8 cellular contexts compared by ENCODE assay signal in the genomic region with DNA sequence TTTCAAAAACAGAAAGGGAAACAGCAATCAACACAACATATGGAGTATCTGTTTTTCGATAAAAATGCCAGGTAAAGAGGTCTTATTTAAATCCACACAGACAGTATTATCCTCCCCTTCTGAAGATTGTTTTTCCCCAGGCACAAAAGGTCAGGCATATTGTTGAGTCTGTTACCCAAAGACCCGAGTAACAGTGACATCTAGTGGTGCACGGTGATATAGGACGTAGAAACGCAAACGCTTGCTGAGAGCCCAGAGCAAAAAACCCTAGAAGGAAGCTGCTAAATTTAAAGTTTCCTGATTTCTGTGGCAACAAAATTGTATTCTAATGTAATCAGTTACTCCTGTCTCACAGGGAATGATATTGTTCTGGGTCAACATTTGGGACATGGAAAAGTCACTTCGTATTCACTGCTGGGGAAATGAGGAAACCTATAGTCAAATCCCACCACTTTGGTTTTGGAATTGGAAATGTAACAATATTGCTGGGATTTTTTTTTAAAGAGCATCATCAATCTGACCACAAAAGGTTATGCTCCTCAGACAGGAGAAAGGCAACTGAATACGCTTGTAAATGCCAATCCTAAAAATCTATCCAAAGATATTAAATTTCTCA.
A peak's percentile ranks its signal among the peaks of the same experiment; 100 is the strongest.
DNase-seq lines count a peak whose midpoint lies in the region; ATAC-seq, FAIRE-seq and TF ChIP-seq lines count a peak whose summit lies in the region.

No MANE protein-coding gene starts in this region.

- FAIRE-seq in frontal cortex (lab: Jason Lieb, UNC) (peak; percentile 91), urothelium cell line (lab: Jason Lieb, UNC) (peak; percentile 84)

- no peak overlapping the region for H3K27ac ChIP-seq in Karpas-422 (ENCODE audit: low read length)
- H3K27ac ChIP-seq in Peyer's patch, result no peak overlapping the region

- H3K9me3 ChIP-seq in Karpas-422 (ENCODE audit: low read length) (no peaks in the 10 kb centered on the region), Peyer's patch (no peaks in the 10 kb centered on the region)

- TF ChIP-seq POLR2A in Peyer's patch (IDR thresholded peaks at IDR 0.05), result no peak

- no peaks in the 10 kb centered on the region for H3K27me3 ChIP-seq in Karpas-422 (ENCODE audit: low read length)
- H3K27me3 ChIP-seq in Peyer's patch, result no peaks in the 10 kb centered on the region

- no peaks in the 10 kb centered on the region for H4K20me1 ChIP-seq in Karpas-422 (ENCODE audit: insufficient read depth, low read depth, low read length)

- no peak overlapping the region for H3K4me2 ChIP-seq in Karpas-422 (ENCODE audit: low read depth, low read length, poor library complexity, severe bottlenecking)

- no peaks in the 10 kb centered on the region for H3K9me2 ChIP-seq in Karpas-422 (replicated peaks; ENCODE audit: insufficient read depth, low read length)

- H3K27ac Mint-ChIP-seq in activated T-helper 17 cell treated with anti-CD3 and anti-CD28 coated beads, Interleukin-2, amount 50 U/mL, for 72 hours, result no peak overlapping the region
- H3K27ac Mint-ChIP-seq in osteocyte (ENCODE audit: unreplicated experiment), result no peak overlapping the region

- H3K9ac ChIP-seq in Karpas-422 (ENCODE audit: low read length), result no peak overlapping the region

- DNase-seq in GM04503 (ENCODE audit: low read depth) (peak; percentile 45), H4 (ENCODE audit: low spot score) (peak; percentile 71), Karpas-422 (peak; percentile 86), Peyer's patch (peak in 2 of 3 donors; percentile 25 to 75), frontal cortex (ENCODE audit: low spot score in 2 of 2) (peak; percentile 16 to 41), osteocyte (ENCODE audit: extremely low spot score, unreplicated experiment) (no peak), urothelium cell line (ENCODE audit: low spot score) (peak; percentile 78)

- H3K9me3 Mint-ChIP-seq in activated T-helper 17 cell treated with anti-CD3 and anti-CD28 coated beads, Interleukin-2, amount 50 U/mL, for 72 hours, result no peaks in the 10 kb centered on the region
- H3K9me3 Mint-ChIP-seq in osteocyte (ENCODE audit: unreplicated experiment), result no peaks in the 10 kb centered on the region

- no peaks in the 10 kb centered on the region for H3K79me2 ChIP-seq in Karpas-422 (ENCODE audit: low read length)

- H3K4me1 ChIP-seq in Karpas-422 (ENCODE audit: low read length), result no peaks in the 10 kb centered on the region
- H3K4me1 ChIP-seq in Peyer's patch, result no peaks in the 10 kb centered on the region

- H2AFZ ChIP-seq in Karpas-422 (ENCODE audit: low read length), result no peak overlapping the region

- H3K36me3 ChIP-seq in Karpas-422 (ENCODE audit: insufficient read depth, low read length) (no peaks in the 10 kb centered on the region), Peyer's patch (no peaks in the 10 kb centered on the region)

- TF ChIP-seq CTCF in Peyer's patch (IDR thresholded peaks at IDR 0.05), result peak; percentile 29 to 73 (median 57)
- peak; percentile 91 for TF ChIP-seq CTCF in osteocyte (IDR thresholded peaks at IDR 0.05)

- peak; percentile 66 for ATAC-seq in activated T-helper 17 cell treated with anti-CD3 and anti-CD28 coated beads, Interleukin-2, amount 50 U/mL, for 72 hours (replicated peaks)

- H3K4me3 ChIP-seq in Karpas-422 (ENCODE audit: low read length) (no peak overlapping the region), Peyer's patch (no peak overlapping the region)

- H3K36me3 Mint-ChIP-seq in activated T-helper 17 cell treated with anti-CD3 and anti-CD28 coated beads, Interleukin-2, amount 50 U/mL, for 72 hours (ENCODE audit: low read depth), result no peaks in the 10 kb centered on the region
- no peaks in the 10 kb centered on the region for H3K36me3 Mint-ChIP-seq in osteocyte (ENCODE audit: unreplicated experiment)

- peaks cover 10% of the 10 kb centered on the region for H3K4me1 Mint-ChIP-seq in activated T-helper 17 cell treated with anti-CD3 and anti-CD28 coated beads, Interleukin-2, amount 50 U/mL, for 72 hours
- peaks cover 39% of the 10 kb centered on the region for H3K4me1 Mint-ChIP-seq in osteocyte (ENCODE audit: unreplicated experiment)

- H3K4me3 Mint-ChIP-seq in activated T-helper 17 cell treated with anti-CD3 and anti-CD28 coated beads, Interleukin-2, amount 50 U/mL, for 72 hours, result no peak overlapping the region
- H3K4me3 Mint-ChIP-seq in osteocyte (ENCODE audit: unreplicated experiment), result no peak overlapping the region

- peaks cover 12% of the 10 kb centered on the region for H3K27me3 Mint-ChIP-seq in activated T-helper 17 cell treated with anti-CD3 and anti-CD28 coated beads, Interleukin-2, amount 50 U/mL, for 72 hours
- no peaks in the 10 kb centered on the region for H3K27me3 Mint-ChIP-seq in osteocyte (ENCODE audit: unreplicated experiment)
